ENCODE assay signal across 25 cellular contexts in genomic region chr5:95347516-95348140, GRCh38. TPM values are rescaled to one million over a fixed set of nuclear protein-coding genes. Genes with fewer than 3 reads are reported as not detected.
"Had no signal": no experiment of that assay in that cellular context is flagged by ENCODE, and none has a peak within 500 bp of the region (broad histone marks: within the 10 kb centered on the region; RNA-seq: fewer than 3 reads in every experiment).

No MANE protein-coding gene starts in this region.

- H3K36me3 Mint-ChIP-seq: activated CD8-positive, alpha-beta memory T cell treated with anti-CD3 and anti-CD28 coated beads, Interleukin-2, amount 10 ng/mL, durations not matched to agents 7 days and 5 days; activated naive CD4-positive, alpha-beta T cell treated with anti-CD3 and anti-CD28 coated beads, Interleukin-2, amount 50 U/mL, for 24 hours had no signal

- H3K4me3 ChIP-seq: coronary artery had no signal

- H3K27ac Mint-ChIP-seq: activated CD8-positive, alpha-beta memory T cell treated with anti-CD3 and anti-CD28 coated beads, Interleukin-2, amount 10 ng/mL, durations not matched to agents 7 days and 5 days; activated naive CD4-positive, alpha-beta T cell treated with anti-CD3 and anti-CD28 coated beads, Interleukin-2, amount 50 U/mL, for 24 hours; activated T-cell treated with anti-CD3 and anti-CD28 coated beads, Interleukin-2, amount 50 U/mL, for 24 hours; activated T-helper 1 cell treated with anti-CD3 and anti-CD28 coated beads, Interleukin-12 subunit alpha, Interleukin-12 subunit beta, Interleukin-2, Interleukin-4 antibody, amounts not matched to agents 30 ng/mL and 10 ng/mL and 1 ng/mL, durations not matched to agents 14 hours and 24 hours and 36 hours; T-helper 1 cell treated with Interleukin-12 subunit alpha and Interleukin-12 subunit beta and Interleukin-4 antibody, amounts not matched to agents 30 μg/mL and 1 μg/mL, for 36 hours; WTC11 had no signal

- ATAC-seq: activated CD8-positive, alpha-beta memory T cell treated with anti-CD3 and anti-CD28 coated beads, Interleukin-2, amount 10 ng/mL, durations not matched to agents 7 days and 5 days; PC-3; WTC11 had no signal

- H3K4me1 Mint-ChIP-seq: activated CD8-positive, alpha-beta memory T cell treated with anti-CD3 and anti-CD28 coated beads, Interleukin-2, amount 10 ng/mL, durations not matched to agents 7 days and 5 days; activated naive CD4-positive, alpha-beta T cell treated with anti-CD3 and anti-CD28 coated beads, Interleukin-2, amount 50 U/mL, for 24 hours; central memory CD8-positive, alpha-beta T cell had no signal

- H3K27me3 Mint-ChIP-seq: activated CD8-positive, alpha-beta memory T cell treated with anti-CD3 and anti-CD28 coated beads, Interleukin-2, amount 10 ng/mL, durations not matched to agents 7 days and 5 days; activated T-cell treated with anti-CD3 and anti-CD28 coated beads, Interleukin-2, amount 50 U/mL, for 24 hours; central memory CD8-positive, alpha-beta T cell had no signal

- DNase-seq: activated CD4-positive, alpha-beta T cell treated with anti-CD3 and anti-CD28 coated beads for 48 hours; activated CD4-positive, alpha-beta T cell treated with anti-CD3 and anti-CD28 coated beads, Interleukin-2, amount 50 U/mL, for 4 hours; activated CD4-positive, CD25-positive, alpha-beta regulatory T cell treated with anti-CD3 and anti-CD28 coated beads, Interleukin-2, amount 50 U/mL, for 72 hours; activated CD8-positive, alpha-beta memory T cell treated with anti-CD3 and anti-CD28 coated beads, Interleukin-2, amount 10 ng/mL, durations not matched to agents 7 days and 5 days; activated effector memory CD4-positive, alpha-beta T cell treated with Interleukin-2 at 50 U/mL for 16 hours; activated naive CD4-positive, alpha-beta T cell; activated T-cell treated with anti-CD3 and anti-CD28 coated beads, Interleukin-2, amount 50 U/mL, for 24 hours; aorta; Karpas-422; NCI-H1105 treated with DMSO at 0.1 percent for 48 hours; NCI-H1436 treated with DMSO at 0.1 percent for 48 hours; NCI-H1930; NCI-H2171; NCI-H2227 treated with DMSO at 0.1 percent for 48 hours; NCI-H510A; PC-3; SHP77 treated with DMSO at 0.1 percent for 48 hours; T-helper 9 cell had no signal

- H3K27ac ChIP-seq: coronary artery had no signal

- H3K4me3 Mint-ChIP-seq: activated CD8-positive, alpha-beta memory T cell treated with anti-CD3 and anti-CD28 coated beads, Interleukin-2, amount 10 ng/mL, durations not matched to agents 7 days and 5 days; activated naive CD4-positive, alpha-beta T cell treated with anti-CD3 and anti-CD28 coated beads, Interleukin-2, amount 50 U/mL, for 24 hours; activated T-cell treated with anti-CD3 and anti-CD28 coated beads, Interleukin-2, amount 50 U/mL, for 24 hours; activated T-helper 1 cell treated with anti-CD3 and anti-CD28 coated beads, Interleukin-12 subunit alpha, Interleukin-12 subunit beta, Interleukin-2, Interleukin-4 antibody, amounts not matched to agents 30 ng/mL and 10 ng/mL and 1 ng/mL, durations not matched to agents 14 hours and 24 hours and 36 hours; central memory CD8-positive, alpha-beta T cell; T-helper 1 cell treated with Interleukin-12 subunit alpha and Interleukin-12 subunit beta and Interleukin-4 antibody, amounts not matched to agents 30 μg/mL and 1 μg/mL, for 36 hours; WTC11 had no signal

- H3K9me3 Mint-ChIP-seq: activated T-cell treated with anti-CD3 and anti-CD28 coated beads, Interleukin-2, amount 50 U/mL, for 24 hours had no signal

RNA-seq across cellular contexts. Expression of gene FAM81B, which starts 43.5 kb away (rescaled TPM):
- total RNA-seq: activated CD8-positive, alpha-beta memory T cell treated with anti-CD3 and anti-CD28 coated beads, Interleukin-2, amount 10 ng/mL, durations not matched to agents 7 days and 5 days; activated T-helper 1 cell treated with anti-CD3 and anti-CD28 coated beads, Interleukin-12 subunit alpha, Interleukin-12 subunit beta, Interleukin-2, Interleukin-4 antibody, amounts not matched to agents 30 ng/mL and 10 ng/mL and 1 ng/mL, durations not matched to agents 14 hours and 24 hours and 36 hours; aorta; PC-3; SK-MEL-5; WTC11 had no signal
